Comparison of ENCODE assay signal across 9 cellular contexts in the genomic region with DNA sequence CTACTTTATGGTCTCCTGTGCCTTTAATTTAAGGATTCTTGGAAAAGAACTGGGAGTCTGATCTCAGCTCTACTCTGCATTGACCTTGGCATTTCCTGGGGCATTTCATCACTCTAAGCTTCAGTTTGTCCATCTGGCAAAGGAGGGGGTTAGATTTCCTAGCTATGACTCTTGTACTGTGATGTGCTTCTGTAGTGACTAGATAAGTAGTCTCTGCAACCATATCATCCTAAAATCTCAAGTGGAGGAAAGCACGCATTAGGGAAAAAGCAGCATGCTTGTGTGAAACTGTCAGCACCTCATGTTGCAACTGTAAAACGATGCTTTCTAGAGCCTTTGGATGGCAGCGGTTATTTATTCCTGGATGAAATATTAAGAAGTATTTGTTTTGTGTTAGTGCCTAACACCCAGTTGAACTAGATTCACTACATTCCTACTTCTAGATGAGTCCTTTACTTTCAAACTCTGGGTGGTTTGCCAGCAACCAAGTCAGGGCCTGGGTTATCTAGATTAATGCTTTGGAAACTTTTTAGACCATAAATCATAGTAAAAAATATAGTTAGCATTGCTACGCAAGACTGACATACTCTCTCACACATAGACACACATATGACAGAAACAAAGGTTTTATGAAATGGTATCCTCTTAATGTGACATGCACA. TPM values are rescaled to one million over a fixed set of nuclear protein-coding genes. Genes with fewer than 3 reads are reported as not detected.
DNase-seq lines count a peak whose midpoint lies in the region; ATAC-seq and TF ChIP-seq lines count a peak whose summit lies in the region.
"Had no signal": no experiment of that assay in that cellular context is flagged by ENCODE, and none has a peak within 500 bp of the region (broad histone marks: within the 10 kb centered on the region; RNA-seq: fewer than 3 reads in every experiment).

No MANE protein-coding gene starts in this region.

- CTCF ChIA-PET in WTC11 (lab: Charles Lee): interaction anchor here (0.5 kb wide), 1 partner anchor 25 kb away, joined by 3 read pairs; no protein-coding TSS in a partner anchor

- H3K9me3 Mint-ChIP-seq in WTC11: no peaks in the 10 kb centered on the region

- H3K36me3 Mint-ChIP-seq in WTC11: no peaks in the 10 kb centered on the region

- H3K9me3 ChIP-seq in iPS-18a (ENCODE audit: control insufficient read depth, low read depth, low read length): no peaks in the 10 kb centered on the region
- H3K9me3 ChIP-seq in upper lobe of right lung: no peaks in the 10 kb centered on the region

- TF ChIP-seq CTCF in WTC11 (IDR thresholded peaks at IDR 0.05) (no peak), upper lobe of right lung (IDR thresholded peaks at IDR 0.05) (no peak)

- H3K9ac ChIP-seq in iPS-18a (ENCODE audit: low read length): no peak overlapping the region

- peak; percentile 14; the same call in 1 of the 2 replicates for ATAC-seq in WTC11
- peak; percentile 84 for ATAC-seq in upper lobe of right lung

- peak; percentile 27 for DNase-seq in SIG-M5 treated with dmso at 0.1 percent for 504 hours (lab: John Stamatoyannopoulos, UW; ENCODE audit: unreplicated experiment)
- no peak for DNase-seq in SIG-M5 (lab: John Stamatoyannopoulos, UW)
- DNase-seq in WTC11 (ENCODE audit: low spot score): no peak
- no peak for DNase-seq in upper lobe of right lung
- DNase-seq in NCI-H345 (lab: John Stamatoyannopoulos, UW): no peak
- DNase-seq in NCI-H2107 treated with DMSO at 0.1 percent for 48 hours (lab: John Stamatoyannopoulos, UW; ENCODE audit: unreplicated experiment): no peak
- DNase-seq in NCI-H1694 (lab: John Stamatoyannopoulos, UW): no peak
- DNase-seq: DND-41 had no signal

- POLR2A ChIA-PET in WTC11 (lab: Charles Lee): interaction anchor here (1.0 kb wide), 1 partner anchor 138 kb away, joined by 3 read pairs; no protein-coding TSS in a partner anchor

- peak overlapping the region; percentile 5; the same call in 1 of the 2 replicates for H3K4me3 Mint-ChIP-seq in WTC11

- peaks cover 67% of the 10 kb centered on the region for H3K4me1 ChIP-seq in iPS-18a (ENCODE audit: control insufficient read depth, low read depth, low read length)
- H3K4me1 ChIP-seq in upper lobe of right lung: peaks cover 29% of the 10 kb centered on the region

- H3K27me3 Mint-ChIP-seq in WTC11 (ENCODE audit: low read depth): no peaks in the 10 kb centered on the region

- intact Hi-C loops in upper lobe of right lung (cut with DNase I): no loop called here

- H3K27me3 ChIP-seq in iPS-18a (ENCODE audit: control insufficient read depth, insufficient read depth, low read length) (no peaks in the 10 kb centered on the region), upper lobe of right lung (no peaks in the 10 kb centered on the region)

- peak overlapping the region; percentile 64 for H3K27ac Mint-ChIP-seq in WTC11

- peak overlapping the region; percentile 44 for H3K27ac ChIP-seq in iPS-18a (ENCODE audit: low read length)
- peak overlapping the region; percentile 43 for H3K27ac ChIP-seq in upper lobe of right lung

- H3K36me3 ChIP-seq in iPS-18a (ENCODE audit: control insufficient read depth, low read depth, low read length) (no peaks in the 10 kb centered on the region), upper lobe of right lung (no peaks in the 10 kb centered on the region)

- H3K4me1 Mint-ChIP-seq in WTC11: peaks cover 76% of the 10 kb centered on the region

- H3K4me3 ChIP-seq in iPS-18a (ENCODE audit: low read length): no peak overlapping the region
- peak overlapping the region; percentile 1 for H3K4me3 ChIP-seq in upper lobe of right lung

TF ChIP-seq in WTC11, 78 proteins besides CTCF, POLR2A, EP300 and RAD21:
- TF ChIP-seq, protein P1, sequence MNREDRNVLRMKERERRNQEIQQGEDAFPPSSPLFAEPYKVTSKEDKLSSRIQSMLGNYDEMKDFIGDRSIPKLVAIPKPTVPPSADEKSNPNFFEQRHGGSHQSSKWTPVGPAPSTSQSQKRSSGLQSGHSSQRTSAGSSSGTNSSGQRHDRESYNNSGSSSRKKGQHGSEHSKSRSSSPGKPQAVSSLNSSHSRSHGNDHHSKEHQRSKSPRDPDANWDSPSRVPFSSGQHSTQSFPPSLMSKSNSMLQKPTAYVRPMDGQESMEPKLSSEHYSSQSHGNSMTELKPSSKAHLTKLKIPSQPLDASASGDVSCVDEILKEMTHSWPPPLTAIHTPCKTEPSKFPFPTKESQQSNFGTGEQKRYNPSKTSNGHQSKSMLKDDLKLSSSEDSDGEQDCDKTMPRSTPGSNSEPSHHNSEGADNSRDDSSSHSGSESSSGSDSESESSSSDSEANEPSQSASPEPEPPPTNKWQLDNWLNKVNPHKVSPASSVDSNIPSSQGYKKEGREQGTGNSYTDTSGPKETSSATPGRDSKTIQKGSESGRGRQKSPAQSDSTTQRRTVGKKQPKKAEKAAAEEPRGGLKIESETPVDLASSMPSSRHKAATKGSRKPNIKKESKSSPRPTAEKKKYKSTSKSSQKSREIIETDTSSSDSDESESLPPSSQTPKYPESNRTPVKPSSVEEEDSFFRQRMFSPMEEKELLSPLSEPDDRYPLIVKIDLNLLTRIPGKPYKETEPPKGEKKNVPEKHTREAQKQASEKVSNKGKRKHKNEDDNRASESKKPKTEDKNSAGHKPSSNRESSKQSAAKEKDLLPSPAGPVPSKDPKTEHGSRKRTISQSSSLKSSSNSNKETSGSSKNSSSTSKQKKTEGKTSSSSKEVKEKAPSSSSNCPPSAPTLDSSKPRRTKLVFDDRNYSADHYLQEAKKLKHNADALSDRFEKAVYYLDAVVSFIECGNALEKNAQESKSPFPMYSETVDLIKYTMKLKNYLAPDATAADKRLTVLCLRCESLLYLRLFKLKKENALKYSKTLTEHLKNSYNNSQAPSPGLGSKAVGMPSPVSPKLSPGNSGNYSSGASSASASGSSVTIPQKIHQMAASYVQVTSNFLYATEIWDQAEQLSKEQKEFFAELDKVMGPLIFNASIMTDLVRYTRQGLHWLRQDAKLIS (CRISPR knock-in tag; IDR thresholded peaks at IDR 0.05; ENCODE audit: borderline replicate concordance): no peak
- TF ChIP-seq MXD4 (CRISPR knock-in tag; IDR thresholded peaks at IDR 0.05; ENCODE audit: borderline replicate concordance) (no peak), ZBTB21 (CRISPR knock-in tag; IDR thresholded peaks at IDR 0.05; ENCODE audit: borderline replicate concordance) (no peak)
- TF ChIP-seq, protein P2, sequence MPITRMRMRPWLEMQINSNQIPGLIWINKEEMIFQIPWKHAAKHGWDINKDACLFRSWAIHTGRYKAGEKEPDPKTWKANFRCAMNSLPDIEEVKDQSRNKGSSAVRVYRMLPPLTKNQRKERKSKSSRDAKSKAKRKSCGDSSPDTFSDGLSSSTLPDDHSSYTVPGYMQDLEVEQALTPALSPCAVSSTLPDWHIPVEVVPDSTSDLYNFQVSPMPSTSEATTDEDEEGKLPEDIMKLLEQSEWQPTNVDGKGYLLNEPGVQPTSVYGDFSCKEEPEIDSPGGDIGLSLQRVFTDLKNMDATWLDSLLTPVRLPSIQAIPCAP (CRISPR knock-in tag; IDR thresholded peaks at IDR 0.05): no peak
- TF ChIP-seq, protein P3, sequence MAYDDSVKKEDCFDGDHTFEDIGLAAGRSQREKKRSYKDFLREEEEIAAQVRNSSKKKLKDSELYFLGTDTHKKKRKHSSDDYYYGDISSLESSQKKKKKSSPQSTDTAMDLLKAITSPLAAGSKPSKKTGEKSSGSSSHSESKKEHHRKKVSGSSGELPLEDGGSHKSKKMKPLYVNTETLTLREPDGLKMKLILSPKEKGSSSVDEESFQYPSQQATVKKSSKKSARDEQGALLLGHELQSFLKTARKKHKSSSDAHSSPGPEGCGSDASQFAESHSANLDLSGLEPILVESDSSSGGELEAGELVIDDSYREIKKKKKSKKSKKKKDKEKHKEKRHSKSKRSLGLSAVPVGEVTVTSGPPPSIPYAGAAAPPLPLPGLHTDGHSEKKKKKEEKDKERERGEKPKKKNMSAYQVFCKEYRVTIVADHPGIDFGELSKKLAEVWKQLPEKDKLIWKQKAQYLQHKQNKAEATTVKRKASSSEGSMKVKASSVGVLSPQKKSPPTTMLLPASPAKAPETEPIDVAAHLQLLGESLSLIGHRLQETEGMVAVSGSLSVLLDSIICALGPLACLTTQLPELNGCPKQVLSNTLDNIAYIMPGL (CRISPR knock-in tag; IDR thresholded peaks at IDR 0.05): no peak

RNA-seq across cellular contexts. Expression of a gene that starts 6.8 kb away (rescaled TPM):
- total RNA-seq in WTC11 (2021) (22.6 to 25.7 TPM (median 23.7 TPM) in 3 replicates), upper lobe of right lung (13.1 TPM)
